Comparison of ENCODE assay signal across 17 cellular contexts in genomic region chr5:138095100-138095907, GRCh38. TPM values are rescaled to one million over a fixed set of nuclear protein-coding genes. Genes with fewer than 3 reads are reported as not detected.
A peak's percentile ranks its signal among the peaks of the same experiment; 100 is the strongest.
DNase-seq lines count a peak whose midpoint lies in the region; ATAC-seq and TF ChIP-seq lines count a peak whose summit lies in the region.
"Had no signal": no experiment of that assay in that cellular context is flagged by ENCODE, and none has a peak within 500 bp of the region (broad histone marks: within the 10 kb centered on the region; RNA-seq: fewer than 3 reads in every experiment).

No MANE protein-coding gene starts in this region.

- no peaks in the 10 kb centered on the region for H3K36me3 ChIP-seq in iPS-18a (ENCODE audit: control insufficient read depth, low read depth, low read length)
- no peaks in the 10 kb centered on the region for H3K36me3 ChIP-seq in neural progenitor cell
- H3K36me3 ChIP-seq in upper lobe of right lung: no peaks in the 10 kb centered on the region

- no peak overlapping the region for H3K4me3 Mint-ChIP-seq in activated naive CD4-positive, alpha-beta T cell treated with anti-CD3 and anti-CD28 coated beads, Interleukin-2, amount 50 U/mL, for 24 hours
- H3K4me3 Mint-ChIP-seq in activated naive CD4-positive, alpha-beta T cell treated with anti-CD3 and anti-CD28 coated beads for 36 hours: no peak overlapping the region
- no peak overlapping the region for H3K4me3 Mint-ChIP-seq in T-helper 17 cell
- no peak overlapping the region for H3K4me3 Mint-ChIP-seq in neural progenitor cell

- TF ChIP-seq CTCF in neural progenitor cell (IDR thresholded peaks at IDR 0.05): no peak
- no peak for TF ChIP-seq CTCF in upper lobe of right lung (IDR thresholded peaks at IDR 0.05)

- no peaks in the 10 kb centered on the region for H3K79me2 ChIP-seq in neural progenitor cell (ENCODE audit: low read depth)

- H3K9me3 Mint-ChIP-seq in activated naive CD4-positive, alpha-beta T cell treated with anti-CD3 and anti-CD28 coated beads, Interleukin-2, amount 50 U/mL, for 24 hours: no peaks in the 10 kb centered on the region
- H3K9me3 Mint-ChIP-seq in activated naive CD4-positive, alpha-beta T cell treated with anti-CD3 and anti-CD28 coated beads for 36 hours: no peaks in the 10 kb centered on the region
- H3K9me3 Mint-ChIP-seq in neural progenitor cell: no peaks in the 10 kb centered on the region

- H3F3A ChIP-seq in neural progenitor cell (ENCODE audit: low read depth): peaks cover 5% of the 10 kb centered on the region

- H3K4me2 ChIP-seq in neural progenitor cell: no peak overlapping the region

- peak overlapping the region; percentile 37 for H3K27ac Mint-ChIP-seq in activated naive CD4-positive, alpha-beta T cell treated with anti-CD3 and anti-CD28 coated beads, Interleukin-2, amount 50 U/mL, for 24 hours
- no peak overlapping the region for H3K27ac Mint-ChIP-seq in activated naive CD4-positive, alpha-beta T cell treated with anti-CD3 and anti-CD28 coated beads for 36 hours
- H3K27ac Mint-ChIP-seq in T-helper 17 cell (peak overlapping the region; percentile 41), neural progenitor cell (peak overlapping the region; percentile 78)

- CTCF ChIA-PET in activated naive CD4-positive, alpha-beta T cell treated with anti-CD3 and anti-CD28 coated beads for 36 hours (lab: Charles Lee): interaction anchor here (0.6 to 1.7 kb wide), 2 partner anchors 14 to 336 kb away, joined by 4 to 6 read pairs; no protein-coding TSS in a partner anchor

- ATAC-seq in T-helper 17 cell (no peak), upper lobe of right lung (no peak), HG02884 (IDR thresholded peaks at IDR 0.05; ENCODE audit: unreplicated experiment) (no peak)

- H4K20me1 ChIP-seq in neural progenitor cell (ENCODE audit: low read depth): no peaks in the 10 kb centered on the region

- H3K9ac ChIP-seq in iPS-18a (ENCODE audit: low read length) (peak overlapping the region; percentile 3), neural progenitor cell (no peak overlapping the region)

- H3K27ac ChIP-seq in iPS-18a (ENCODE audit: low read length): peak overlapping the region; percentile 16
- H3K27ac ChIP-seq in neural progenitor cell: no peak overlapping the region
- no peak overlapping the region for H3K27ac ChIP-seq in upper lobe of right lung

- H3K4me3 ChIP-seq in iPS-18a (ENCODE audit: low read length) (peak overlapping the region; percentile 50), neural progenitor cell (no peak overlapping the region), upper lobe of right lung (no peak overlapping the region)

- H3K9me3 ChIP-seq in T-helper 17 cell (ENCODE audit: control insufficient read depth, low read length, poor library complexity, severe bottlenecking): peaks cover 3% of the 10 kb centered on the region
- no peaks in the 10 kb centered on the region for H3K9me3 ChIP-seq in iPS-18a (ENCODE audit: control insufficient read depth, low read depth, low read length)
- no peaks in the 10 kb centered on the region for H3K9me3 ChIP-seq in neural progenitor cell (ENCODE audit: low read depth)
- no peaks in the 10 kb centered on the region for H3K9me3 ChIP-seq in upper lobe of right lung

- H3K27me3 Mint-ChIP-seq in activated naive CD4-positive, alpha-beta T cell treated with anti-CD3 and anti-CD28 coated beads, Interleukin-2, amount 50 U/mL, for 24 hours: no peaks in the 10 kb centered on the region
- no peaks in the 10 kb centered on the region for H3K27me3 Mint-ChIP-seq in activated naive CD4-positive, alpha-beta T cell treated with anti-CD3 and anti-CD28 coated beads for 36 hours (ENCODE audit: low read depth)
- H3K27me3 Mint-ChIP-seq in T-helper 17 cell (peaks cover 11% of the 10 kb centered on the region), neural progenitor cell (ENCODE audit: insufficient read depth, low read depth) (peaks cover 3% of the 10 kb centered on the region)

- no peak for DNase-seq in activated naive CD4-positive, alpha-beta T cell treated with anti-CD3 and anti-CD28 coated beads for 36 hours
- DNase-seq in T-helper 17 cell (no peak), neural progenitor cell (ENCODE audit: low spot score) (no peak), upper lobe of right lung (no peak), NCI-H226 (no peak)
- DNase-seq: 8988T, C1 segment of cervical spinal cord, Karpas-422, MM.1S, NCI-H1105 treated with DMSO at 0.1 percent for 48 hours, NCI-H187, SIG-M5 had no signal

- H3K4me1 Mint-ChIP-seq in activated naive CD4-positive, alpha-beta T cell treated with anti-CD3 and anti-CD28 coated beads, Interleukin-2, amount 50 U/mL, for 24 hours: peaks cover 54% of the 10 kb centered on the region
- peaks cover 49% of the 10 kb centered on the region for H3K4me1 Mint-ChIP-seq in activated naive CD4-positive, alpha-beta T cell treated with anti-CD3 and anti-CD28 coated beads for 36 hours (ENCODE audit: low read depth)
- H3K4me1 Mint-ChIP-seq in T-helper 17 cell: peaks cover 14% of the 10 kb centered on the region
- H3K4me1 Mint-ChIP-seq in neural progenitor cell: peaks cover 16% of the 10 kb centered on the region

- peaks cover 76% of the 10 kb centered on the region for H3K27me3 ChIP-seq in iPS-18a (ENCODE audit: control insufficient read depth, insufficient read depth, low read length)
- H3K27me3 ChIP-seq in neural progenitor cell: peaks cover 22% of the 10 kb centered on the region
- H3K27me3 ChIP-seq in upper lobe of right lung: peaks cover 8% of the 10 kb centered on the region

- intact Hi-C loops in activated naive CD4-positive, alpha-beta T cell treated with anti-CD3 and anti-CD28 coated beads for 36 hours (cut with micrococcal nuclease): no loop called here
- intact Hi-C loops in upper lobe of right lung (cut with DNase I): no loop called here

- peak overlapping the region; percentile 72 for H2AFZ ChIP-seq in neural progenitor cell (replicated peaks)

- no peaks in the 10 kb centered on the region for H3K36me3 Mint-ChIP-seq in activated naive CD4-positive, alpha-beta T cell treated with anti-CD3 and anti-CD28 coated beads, Interleukin-2, amount 50 U/mL, for 24 hours
- no peaks in the 10 kb centered on the region for H3K36me3 Mint-ChIP-seq in activated naive CD4-positive, alpha-beta T cell treated with anti-CD3 and anti-CD28 coated beads for 36 hours (ENCODE audit: low read depth)
- H3K36me3 Mint-ChIP-seq in T-helper 17 cell (ENCODE audit: low read depth): peaks cover 4% of the 10 kb centered on the region
- H3K36me3 Mint-ChIP-seq in neural progenitor cell: no peaks in the 10 kb centered on the region

- peaks cover 44% of the 10 kb centered on the region for H3K4me1 ChIP-seq in iPS-18a (ENCODE audit: control insufficient read depth, low read depth, low read length)
- H3K4me1 ChIP-seq in neural progenitor cell: peaks cover 15% of the 10 kb centered on the region
- H3K4me1 ChIP-seq in upper lobe of right lung: no peaks in the 10 kb centered on the region

RNA-seq across cellular contexts. Expression of gene WNT8A, which starts 11.5 kb away (rescaled TPM):
- not detected for total RNA-seq in activated naive CD4-positive, alpha-beta T cell treated with anti-CD3 and anti-CD28 coated beads for 36 hours
- total RNA-seq in T-helper 17 cell: not detected
- total RNA-seq in neural progenitor cell (ENCODE audit: low replicate concordance): 0.25 TPM in 1 of 2 replicates, not detected in the other
- total RNA-seq in upper lobe of right lung: not detected
- total RNA-seq: NCI-H460, RPMI7951 had no signal

RNA-seq across cellular contexts. Expression of gene NME5, which starts 43.9 kb away (rescaled TPM):
- not detected for total RNA-seq in activated naive CD4-positive, alpha-beta T cell treated with anti-CD3 and anti-CD28 coated beads for 36 hours
- not detected for total RNA-seq in T-helper 17 cell
- total RNA-seq in neural progenitor cell (ENCODE audit: low replicate concordance): 6.7 and 8.0 TPM in 2 replicates
- total RNA-seq in upper lobe of right lung: 2.4 TPM
